In genomic region chr10:6602021-6602699, GRCh38 we compare ENCODE assay signal across 21 cellular contexts. TPM values are rescaled to one million over a fixed set of nuclear protein-coding genes. Genes with fewer than 3 reads are reported as not detected.
A peak's percentile ranks its signal among the peaks of the same experiment; 100 is the strongest.
DNase-seq lines count a peak whose midpoint lies in the region; ATAC-seq, FAIRE-seq and TF ChIP-seq lines count a peak whose summit lies in the region.
"Had no signal": no experiment of that assay in that cellular context is flagged by ENCODE, and none has a peak within 500 bp of the region (broad histone marks: within the 10 kb centered on the region; RNA-seq: fewer than 3 reads in every experiment).

No MANE protein-coding gene starts in this region.

- H3K27me3 Mint-ChIP-seq in activated CD4-positive, alpha-beta T cell treated with anti-CD3 and anti-CD28 coated beads for 36 hours: no peaks in the 10 kb centered on the region
- H3K27me3 Mint-ChIP-seq in CD4-positive, CD25-positive, alpha-beta regulatory T cell: no peaks in the 10 kb centered on the region
- no peaks in the 10 kb centered on the region for H3K27me3 Mint-ChIP-seq in activated T-helper 1 cell treated with anti-CD3 and anti-CD28 coated beads, Interleukin-12 subunit alpha, Interleukin-12 subunit beta, Interleukin-2, Interleukin-4 antibody, amounts not matched to agents 30 ng/mL and 10 ng/mL and 1 ng/mL, durations not matched to agents 14 hours and 24 hours and 36 hours (ENCODE audit: insufficient read depth)

- peaks cover 67% of the 10 kb centered on the region for H3K4me1 Mint-ChIP-seq in activated CD4-positive, alpha-beta T cell treated with anti-CD3 and anti-CD28 coated beads for 36 hours
- H3K4me1 Mint-ChIP-seq in CD4-positive, CD25-positive, alpha-beta regulatory T cell: peaks cover 47 to 81% (median 58%) of the 10 kb centered on the region in 4 donors
- peaks cover 93% of the 10 kb centered on the region for H3K4me1 Mint-ChIP-seq in activated T-helper 1 cell treated with anti-CD3 and anti-CD28 coated beads, Interleukin-12 subunit alpha, Interleukin-12 subunit beta, Interleukin-2, Interleukin-4 antibody, amounts not matched to agents 30 ng/mL and 10 ng/mL and 1 ng/mL, durations not matched to agents 14 hours and 24 hours and 36 hours (ENCODE audit: low read depth)

- CTCF ChIA-PET in activated CD4-positive, alpha-beta T cell treated with anti-CD3 and anti-CD28 coated beads for 36 hours (lab: Charles Lee): interaction anchor here (0.9 to 3.0 kb wide), 9 partner anchors 9 to 187 kb away, joined by 3 to 11 read pairs (median 6); partner anchors contain the start of gene PRKCQ

- DNase-seq in activated CD4-positive, alpha-beta T cell treated with anti-CD3 and anti-CD28 coated beads for 36 hours: no peak
- DNase-seq in activated CD4-positive, alpha-beta T cell treated with anti-CD3 and anti-CD28 coated beads, Interleukin-2, amount 50 U/mL, for 4 hours: no peak
- DNase-seq in CD4-positive, CD25-positive, alpha-beta regulatory T cell: no peak
- DNase-seq in activated T-helper 1 cell treated with anti-CD3 and anti-CD28 coated beads, Interleukin-12 subunit alpha, Interleukin-12 subunit beta, Interleukin-2, Interleukin-4 antibody, amounts not matched to agents 30 ng/mL and 10 ng/mL and 1 ng/mL, durations not matched to agents 14 hours and 24 hours and 36 hours (ENCODE audit: low spot score): no peak
- no peak for DNase-seq in kidney
- DNase-seq in NAMALWA (ENCODE audit: low spot score): no peak
- DNase-seq: COR-L47; DMS153; EL; GOT3; MV-4-11; NCI-H1436 treated with DMSO at 0.1 percent for 48 hours; NCI-H2081; NCI-H2227 treated with DMSO at 0.1 percent for 48 hours; NK-92 treated with Interleukin-12 subunit alpha and Interleukin-12 subunit beta, amount 100 ng/mL, for 24 hours; OCI-M1; RPMI8226 had no signal

- H3K4me3 ChIP-seq in CD4-positive, CD25-positive, alpha-beta regulatory T cell (ENCODE audit: low read depth, low read length): peak overlapping the region; percentile 20
- no peak overlapping the region for H3K4me3 ChIP-seq in kidney (ENCODE audit: low read length in 2 of 2)

- H3K36me3 Mint-ChIP-seq in activated CD4-positive, alpha-beta T cell treated with anti-CD3 and anti-CD28 coated beads for 36 hours (ENCODE audit: low read depth): peaks cover 22% of the 10 kb centered on the region
- H3K36me3 Mint-ChIP-seq in CD4-positive, CD25-positive, alpha-beta regulatory T cell: peaks cover 45% of the 10 kb centered on the region
- peaks cover 49% of the 10 kb centered on the region for H3K36me3 Mint-ChIP-seq in activated T-helper 1 cell treated with anti-CD3 and anti-CD28 coated beads, Interleukin-12 subunit alpha, Interleukin-12 subunit beta, Interleukin-2, Interleukin-4 antibody, amounts not matched to agents 30 ng/mL and 10 ng/mL and 1 ng/mL, durations not matched to agents 14 hours and 24 hours and 36 hours (ENCODE audit: low read depth)

- no peak overlapping the region for H3K4me3 Mint-ChIP-seq in activated CD4-positive, alpha-beta T cell treated with anti-CD3 and anti-CD28 coated beads for 36 hours
- H3K4me3 Mint-ChIP-seq in CD4-positive, CD25-positive, alpha-beta regulatory T cell: peak overlapping the region in 2 of 4 donors; percentile 1 to 17
- no peak overlapping the region for H3K4me3 Mint-ChIP-seq in activated T-helper 1 cell treated with anti-CD3 and anti-CD28 coated beads, Interleukin-12 subunit alpha, Interleukin-12 subunit beta, Interleukin-2, Interleukin-4 antibody, amounts not matched to agents 30 ng/mL and 10 ng/mL and 1 ng/mL, durations not matched to agents 14 hours and 24 hours and 36 hours

- no peak overlapping the region for H3K27ac ChIP-seq in CD4-positive, CD25-positive, alpha-beta regulatory T cell (ENCODE audit: insufficient read depth, low read length, poor library complexity, severe bottlenecking)
- peak overlapping the region; percentile 83 for H3K27ac ChIP-seq in layer of hippocampus (ENCODE audit: low read depth, low read length)
- no peak overlapping the region for H3K27ac ChIP-seq in kidney (ENCODE audit: low read depth in 2 of 2, low read length in 2 of 2)
- H3K27ac ChIP-seq: 22Rv1 had no signal

- intact Hi-C loops in activated CD4-positive, alpha-beta T cell treated with anti-CD3 and anti-CD28 coated beads for 36 hours (cut with DNase I, micrococcal nuclease): no loop called here
- intact Hi-C loops in activated T-helper 1 cell treated with anti-CD3 and anti-CD28 coated beads, Interleukin-12 subunit alpha, Interleukin-12 subunit beta, Interleukin-2, Interleukin-4 antibody, amounts not matched to agents 30 ng/mL and 10 ng/mL and 1 ng/mL, durations not matched to agents 14 hours and 24 hours and 36 hours (cut with micrococcal nuclease): loop anchor here (5.0 kb wide), 1 partner anchor 815 kb away; no protein-coding TSS in a partner anchor
- intact Hi-C loops in kidney (cut with DNase I): no loop called here

- no peaks in the 10 kb centered on the region for H3K9me3 ChIP-seq in CD4-positive, CD25-positive, alpha-beta regulatory T cell (ENCODE audit: control insufficient read depth in 2 of 2, low read length in 2 of 2)
- no peaks in the 10 kb centered on the region for H3K9me3 ChIP-seq in kidney (ENCODE audit: control insufficient read depth in 1 of 2, low read length in 2 of 2)

- peaks cover 34% of the 10 kb centered on the region for H3K4me1 ChIP-seq in CD4-positive, CD25-positive, alpha-beta regulatory T cell (ENCODE audit: control insufficient read depth, insufficient read depth, low read length, poor library complexity, severe bottlenecking)
- no peaks in the 10 kb centered on the region for H3K4me1 ChIP-seq in kidney (ENCODE audit: control insufficient read depth in 1 of 2, insufficient read depth in 1 of 2, low read depth in 1 of 2, low read length in 2 of 2)

- no peak for ATAC-seq in activated CD4-positive, alpha-beta T cell treated with anti-CD3 and anti-CD28 coated beads for 36 hours
- no peak for ATAC-seq in CD4-positive, CD25-positive, alpha-beta regulatory T cell (ENCODE audit: low read depth in 2 of 2)
- ATAC-seq in GM21528 (IDR thresholded peaks at IDR 0.05; ENCODE audit: low FRiP score, unreplicated experiment): no peak

- no peak for FAIRE-seq in kidney (lab: Jason Lieb, UNC)
- FAIRE-seq: HTR-8/SVneo had no signal

- H3K36me3 ChIP-seq in CD4-positive, CD25-positive, alpha-beta regulatory T cell (ENCODE audit: control insufficient read depth, insufficient read depth, low read length): peaks cover 15% of the 10 kb centered on the region
- no peaks in the 10 kb centered on the region for H3K36me3 ChIP-seq in kidney (ENCODE audit: control insufficient read depth in 1 of 2, insufficient read depth in 2 of 2, low read length in 2 of 2)

- no peaks in the 10 kb centered on the region for H3K27me3 ChIP-seq in CD4-positive, CD25-positive, alpha-beta regulatory T cell (ENCODE audit: control insufficient read depth, insufficient read depth, low read length)
- H3K27me3 ChIP-seq in layer of hippocampus (ENCODE audit: control insufficient read depth, insufficient read depth, low read length): no peaks in the 10 kb centered on the region

- TF ChIP-seq CTCF in kidney (IDR thresholded peaks at IDR 0.05; ENCODE audit: borderline replicate concordance, extremely low read depth, insufficient read depth): no peak

- peak overlapping the region; percentile 66 for H3K27ac Mint-ChIP-seq in activated CD4-positive, alpha-beta T cell treated with anti-CD3 and anti-CD28 coated beads for 36 hours
- peak overlapping the region in 1 of 3 donors; percentile 86 for H3K27ac Mint-ChIP-seq in CD4-positive, CD25-positive, alpha-beta regulatory T cell
- H3K27ac Mint-ChIP-seq in activated T-helper 1 cell treated with anti-CD3 and anti-CD28 coated beads, Interleukin-12 subunit alpha, Interleukin-12 subunit beta, Interleukin-2, Interleukin-4 antibody, amounts not matched to agents 30 ng/mL and 10 ng/mL and 1 ng/mL, durations not matched to agents 14 hours and 24 hours and 36 hours: peak overlapping the region; percentile 15

- POLR2A ChIA-PET in activated CD4-positive, alpha-beta T cell treated with anti-CD3 and anti-CD28 coated beads for 36 hours (lab: Charles Lee): interaction anchor here (1.4 to 1.5 kb wide), 2 partner anchors 10 to 24 kb away, joined by 4 read pairs; no protein-coding TSS in a partner anchor

- H3K9me3 Mint-ChIP-seq in activated CD4-positive, alpha-beta T cell treated with anti-CD3 and anti-CD28 coated beads for 36 hours (ENCODE audit: low read depth): peaks cover 7% of the 10 kb centered on the region
- H3K9me3 Mint-ChIP-seq in CD4-positive, CD25-positive, alpha-beta regulatory T cell: peaks cover 0 to under 1% (median 0%) of the 10 kb centered on the region in 7 donors
- H3K9me3 Mint-ChIP-seq in activated T-helper 1 cell treated with anti-CD3 and anti-CD28 coated beads, Interleukin-12 subunit alpha, Interleukin-12 subunit beta, Interleukin-2, Interleukin-4 antibody, amounts not matched to agents 30 ng/mL and 10 ng/mL and 1 ng/mL, durations not matched to agents 14 hours and 24 hours and 36 hours: peaks cover 10% of the 10 kb centered on the region

- no peak overlapping the region for H3K9ac ChIP-seq in kidney (ENCODE audit: low read length in 2 of 2)

RNA-seq across cellular contexts. Expression of gene PRKCQ, which starts 22.1 kb away (rescaled TPM):
- 10 to 100 TPM; 32.9 to 39.0 TPM for total RNA-seq in activated CD4-positive, alpha-beta T cell treated with anti-CD3 and anti-CD28 coated beads for 36 hours
- total RNA-seq in CD4-positive, CD25-positive, alpha-beta regulatory T cell: 87.3 TPM
- 10 to 100 TPM; 62.4 to 70.3 (median 66.8) TPM for polyA plus RNA-seq in CD4-positive, CD25-positive, alpha-beta regulatory T cell
- 45.9 and 50.4 TPM in 2 replicates for total RNA-seq in activated T-helper 1 cell treated with anti-CD3 and anti-CD28 coated beads, Interleukin-12 subunit alpha, Interleukin-12 subunit beta, Interleukin-2, Interleukin-4 antibody, amounts not matched to agents 30 ng/mL and 10 ng/mL and 1 ng/mL, durations not matched to agents 14 hours and 24 hours and 36 hours
- 17.5 TPM for total RNA-seq in kidney
- 6.1 TPM for polyA plus RNA-seq in kidney (ENCODE audit: insufficient read depth, low read depth, low replicate concordance)
